8 cellular contexts compared by ENCODE assay signal in genomic region chr1:8848663-8849386, GRCh38. TPM values are rescaled to one million over a fixed set of nuclear protein-coding genes. Genes with fewer than 3 reads are reported as not detected.
DNase-seq lines count a peak whose midpoint lies in the region; ATAC-seq and TF ChIP-seq lines count a peak whose summit lies in the region.

No MANE protein-coding gene starts in this region.

- H3K36me3 ChIP-seq in KOPT-K1 (ENCODE audit: insufficient read depth, low read length) (no peaks in the 10 kb centered on the region), Peyer's patch (no peaks in the 10 kb centered on the region), neural cell (ENCODE audit: insufficient read depth, low read length) (no peaks in the 10 kb centered on the region)

- H3F3A ChIP-seq in neural cell (ENCODE audit: insufficient read depth, low read length, poor library complexity, severe bottlenecking), result no peaks in the 10 kb centered on the region

- TF ChIP-seq CTCF in GM10248 (IDR thresholded peaks at IDR 0.05; ENCODE audit: control extremely low read depth, extremely low read depth, low read depth, missing control alignments), result peak; percentile 85
- peak; percentile 70 to 93 (median 90) for TF ChIP-seq CTCF in Peyer's patch (IDR thresholded peaks at IDR 0.05)
- TF ChIP-seq CTCF in neural cell (IDR thresholded peaks at IDR 0.05; ENCODE audit: poor library complexity, severe bottlenecking), result peak; percentile 64

- peak; percentile 68 for TF ChIP-seq RAD21 in neural cell (conservative IDR thresholded peaks at IDR 0.05)

- no peak overlapping the region for H2AFZ ChIP-seq in neural cell (ENCODE audit: low read depth, low read length)

- no peaks in the 10 kb centered on the region for H3K79me2 ChIP-seq in neural cell (replicated peaks; ENCODE audit: insufficient read depth, low read length)

- no peaks in the 10 kb centered on the region for H4K20me1 ChIP-seq in neural cell (ENCODE audit: insufficient read depth)

- intact Hi-C loops in activated T-helper 1 cell treated with anti-CD3 and anti-CD28 coated beads, Interleukin-12 subunit alpha, Interleukin-12 subunit beta, Interleukin-2, Interleukin-4 antibody, amounts not matched to agents 30 ng/mL and 10 ng/mL and 1 ng/mL, durations not matched to agents 14 hours and 24 hours and 36 hours (cut with micrococcal nuclease), result loop anchor here (1.0 to 10.0 kb wide), 4 partner anchors 54 to 452 kb away; no protein-coding TSS in a partner anchor

- H3K9ac ChIP-seq in neural cell (ENCODE audit: low read length), result no peak overlapping the region

- peak overlapping the region; percentile 10 for H3K27ac ChIP-seq in KOPT-K1 (ENCODE audit: low read depth, low read length, poor library complexity, severe bottlenecking)
- H3K27ac ChIP-seq in Peyer's patch, result peak overlapping the region in 2 of 4 donors; percentile 63 to 76
- H3K27ac ChIP-seq in neural cell (ENCODE audit: low read length), result no peak overlapping the region

- POLR2A ChIA-PET in GM10248 (lab: Yijun Ruan, JAX), result interaction anchor here (0.5 to 1.4 kb wide), 8 partner anchors 9 to 602 kb away, joined by 3 to 6 read pairs (median 4); partner anchors contain the start of gene ENO1

- H3K4me2 ChIP-seq in neural cell (ENCODE audit: low read length), result no peak overlapping the region

- TF ChIP-seq EP300 in neural cell (conservative IDR thresholded peaks at IDR 0.05; ENCODE audit: poor library complexity, severe bottlenecking), result no peak

- H3K27me3 ChIP-seq in Peyer's patch (no peaks in the 10 kb centered on the region), neural cell (ENCODE audit: insufficient read depth, low read depth, low read length) (no peaks in the 10 kb centered on the region)

- no peaks in the 10 kb centered on the region for H3K36me3 Mint-ChIP-seq in activated T-helper 1 cell treated with anti-CD3 and anti-CD28 coated beads, Interleukin-12 subunit alpha, Interleukin-12 subunit beta, Interleukin-2, Interleukin-4 antibody, amounts not matched to agents 30 ng/mL and 10 ng/mL and 1 ng/mL, durations not matched to agents 14 hours and 24 hours and 36 hours (ENCODE audit: low read depth)

- H3K27me3 Mint-ChIP-seq in activated T-helper 1 cell treated with anti-CD3 and anti-CD28 coated beads, Interleukin-12 subunit alpha, Interleukin-12 subunit beta, Interleukin-2, Interleukin-4 antibody, amounts not matched to agents 30 ng/mL and 10 ng/mL and 1 ng/mL, durations not matched to agents 14 hours and 24 hours and 36 hours (ENCODE audit: insufficient read depth), result peaks cover 5% of the 10 kb centered on the region

- TF ChIP-seq POLR2A in Peyer's patch (IDR thresholded peaks at IDR 0.05), result peak in 1 of 2 donors; percentile 31

- CTCF ChIA-PET in GM10248 (lab: Yijun Ruan, JAX), result interaction anchor here (0.6 to 9.3 kb wide), 95 partner anchors 11 to 1180 kb away, joined by 3 to 145 read pairs (median 4); partner anchors contain the start of genes ENO1 and H6PD

- no peaks in the 10 kb centered on the region for H3K9me2 ChIP-seq in neural cell (ENCODE audit: insufficient read depth, low read length)

- H3K4me1 ChIP-seq in Peyer's patch, result peaks cover 0 to 24% (median 0%) of the 10 kb centered on the region in 4 donors

- H3K4me3 Mint-ChIP-seq in activated T-helper 1 cell treated with anti-CD3 and anti-CD28 coated beads, Interleukin-12 subunit alpha, Interleukin-12 subunit beta, Interleukin-2, Interleukin-4 antibody, amounts not matched to agents 30 ng/mL and 10 ng/mL and 1 ng/mL, durations not matched to agents 14 hours and 24 hours and 36 hours, result no peak overlapping the region

- no peaks in the 10 kb centered on the region for H3K4me1 Mint-ChIP-seq in activated T-helper 1 cell treated with anti-CD3 and anti-CD28 coated beads, Interleukin-12 subunit alpha, Interleukin-12 subunit beta, Interleukin-2, Interleukin-4 antibody, amounts not matched to agents 30 ng/mL and 10 ng/mL and 1 ng/mL, durations not matched to agents 14 hours and 24 hours and 36 hours (ENCODE audit: low read depth)

- DNase-seq in GM10248 (ENCODE audit: extremely low spot score) (peak; percentile 91), Peyer's patch (peak; percentile 73 to 93 (median 91)), fibroblast of peridontal ligament (ENCODE audit: extremely low read depth) (peak; percentile 89)
- DNase-seq in activated T-helper 1 cell treated with anti-CD3 and anti-CD28 coated beads, Interleukin-12 subunit alpha, Interleukin-12 subunit beta, Interleukin-2, Interleukin-4 antibody, amounts not matched to agents 30 ng/mL and 10 ng/mL and 1 ng/mL, durations not matched to agents 14 hours and 24 hours and 36 hours (ENCODE audit: low spot score), result peak; percentile 53
- DNase-seq in stimulated activated naive CD4-positive, alpha-beta T cell (lab: John Stamatoyannopoulos, UW), result peak; percentile 17 to 75 (median 66)

- no peak for ATAC-seq in GM18517 (IDR thresholded peaks at IDR 0.05; ENCODE audit: unreplicated experiment)

- H3K9me3 Mint-ChIP-seq in activated T-helper 1 cell treated with anti-CD3 and anti-CD28 coated beads, Interleukin-12 subunit alpha, Interleukin-12 subunit beta, Interleukin-2, Interleukin-4 antibody, amounts not matched to agents 30 ng/mL and 10 ng/mL and 1 ng/mL, durations not matched to agents 14 hours and 24 hours and 36 hours, result no peaks in the 10 kb centered on the region

- no peak overlapping the region for H3K27ac Mint-ChIP-seq in activated T-helper 1 cell treated with anti-CD3 and anti-CD28 coated beads, Interleukin-12 subunit alpha, Interleukin-12 subunit beta, Interleukin-2, Interleukin-4 antibody, amounts not matched to agents 30 ng/mL and 10 ng/mL and 1 ng/mL, durations not matched to agents 14 hours and 24 hours and 36 hours

- H3K9me3 ChIP-seq in KOPT-K1 (ENCODE audit: insufficient read depth, low read length, poor library complexity, severe bottlenecking) (no peaks in the 10 kb centered on the region), Peyer's patch (no peaks in the 10 kb centered on the region), neural cell (ENCODE audit: low read length) (no peaks in the 10 kb centered on the region)

- no peak overlapping the region for H3K4me3 ChIP-seq in Peyer's patch
- H3K4me3 ChIP-seq in neural cell (ENCODE audit: low read length), result no peak overlapping the region

TF ChIP-seq in neural cell, 6 proteins besides CTCF, POLR2A, EP300 and RAD21:
- TF ChIP-seq SMC3 (conservative IDR thresholded peaks at IDR 0.05; ENCODE audit: poor library complexity), result peak; percentile 72
- TF ChIP-seq TAF1 (IDR thresholded peaks at IDR 0.05; ENCODE audit: low read depth), result no peak
- no peak for TF ChIP-seq EZH2 (IDR thresholded peaks at IDR 0.05; ENCODE audit: borderline replicate concordance, insufficient read depth, low read length, poor library complexity, severe bottlenecking)
- no peak for TF ChIP-seq MXI1 (conservative IDR thresholded peaks at IDR 0.05; ENCODE audit: poor library complexity, severe bottlenecking)

RNA-seq across cellular contexts. Expression of gene ENO1, which starts 29.7 kb away (rescaled TPM):
- 100 to 1,000 TPM; 355 to 547 (median 484) TPM for total RNA-seq in Peyer's patch
- total RNA-seq in activated T-helper 1 cell treated with anti-CD3 and anti-CD28 coated beads, Interleukin-12 subunit alpha, Interleukin-12 subunit beta, Interleukin-2, Interleukin-4 antibody, amounts not matched to agents 30 ng/mL and 10 ng/mL and 1 ng/mL, durations not matched to agents 14 hours and 24 hours and 36 hours, result 3,370 and 3,388 TPM in 2 replicates
- polyA plus RNA-seq in neural cell, result 199 and 260 TPM in 2 replicates
- polyA minus RNA-seq in neural cell, result 206 and 231 TPM in 2 replicates

RNA-seq across cellular contexts. Expression of gene RERE, which starts 31.4 kb away (rescaled TPM):
- 100 to 1,000 TPM in 3 of 4 donors, 10 to 100 TPM in 1; 98.5 to 528 (median 110) TPM for total RNA-seq in Peyer's patch
- 82.0 and 90.9 TPM in 2 replicates for total RNA-seq in activated T-helper 1 cell treated with anti-CD3 and anti-CD28 coated beads, Interleukin-12 subunit alpha, Interleukin-12 subunit beta, Interleukin-2, Interleukin-4 antibody, amounts not matched to agents 30 ng/mL and 10 ng/mL and 1 ng/mL, durations not matched to agents 14 hours and 24 hours and 36 hours
- polyA plus RNA-seq in neural cell, result 21.0 and 56.1 TPM in 2 replicates
- 736 and 1,031 TPM in 2 replicates for polyA minus RNA-seq in neural cell
